In the genomic region with DNA sequence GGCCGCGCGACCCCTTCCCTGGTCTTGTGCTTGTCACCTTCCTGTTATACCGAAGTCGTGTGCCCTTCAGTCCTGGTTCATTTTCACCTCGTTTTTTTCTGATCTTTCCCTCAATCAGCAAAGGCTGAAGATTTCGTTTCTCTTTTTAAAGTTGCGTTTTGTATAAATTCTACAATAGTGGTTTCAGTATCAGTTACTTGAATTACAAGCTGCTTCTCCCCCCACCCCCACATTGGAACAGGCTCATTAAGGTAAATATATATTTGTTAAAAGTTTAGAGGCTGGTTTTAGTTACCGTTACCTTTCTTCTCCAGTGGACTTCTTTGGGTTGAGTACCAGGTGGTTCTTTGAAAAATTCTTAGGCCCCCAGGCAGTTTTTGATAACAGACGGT, we compare ENCODE assay signal across 8 cellular contexts. TPM values are rescaled to one million over a fixed set of nuclear protein-coding genes. Genes with fewer than 3 reads are reported as not detected.
DNase-seq lines count a peak whose midpoint lies in the region; ATAC-seq and TF ChIP-seq lines count a peak whose summit lies in the region.

No MANE protein-coding gene starts in this region.

- no peaks in the 10 kb centered on the region for H3K27me3 ChIP-seq in A673 (replicated peaks; ENCODE audit: insufficient read depth, low read depth, low read length, poor library complexity)
- no peaks in the 10 kb centered on the region for H3K27me3 ChIP-seq in left lung

- H3K4me1 ChIP-seq in A673 (ENCODE audit: insufficient read depth, low read length, poor library complexity, severe bottlenecking) = peaks cover 17% of the 10 kb centered on the region
- peaks cover 23 to 82% of the 10 kb centered on the region in 2 donors for H3K4me1 ChIP-seq in left lung

- TF ChIP-seq CTCF in A673 (conservative IDR thresholded peaks at IDR 0.05; ENCODE audit: low read depth, low read length) (no peak), left lung (IDR thresholded peaks at IDR 0.05) (no peak), type B pancreatic cell (conservative IDR thresholded peaks at IDR 0.05) (no peak)

- H3K4me3 ChIP-seq in A673 (ENCODE audit: low read depth, low read length, poor library complexity, severe bottlenecking) = peak overlapping the region; percentile 90
- peak overlapping the region; percentile 88 for H3K4me3 ChIP-seq in left lung

- CTCF ChIA-PET in A673 (lab: Charles Lee) = interaction anchor here (0.6 kb wide), 1 partner anchor 18 kb away, joined by 5 read pairs; no protein-coding TSS in a partner anchor

- H3K4me3 Mint-ChIP-seq in type B pancreatic cell = peak overlapping the region; percentile 93

- no TSS peak for BruUV-seq in A673 (replicated peaks; lab: Mats Ljungman, UMichigan)

- peak; percentile 12 for ATAC-seq in GM21528 (IDR thresholded peaks at IDR 0.05; ENCODE audit: low FRiP score, unreplicated experiment)
- ATAC-seq in activated naive CD4-positive, alpha-beta T cell treated with anti-CD3 and anti-CD28 coated beads, Interleukin-2, amount 50 U/mL, for 72 hours = no peak
- no peak for ATAC-seq in left lung

- H3K9me3 ChIP-seq in A673 (ENCODE audit: low read depth, low read length, poor library complexity, severe bottlenecking) (no peaks in the 10 kb centered on the region), left lung (no peaks in the 10 kb centered on the region)

- DNase-seq in A673 (ENCODE audit: low spot score) (no peak), left lung (no peak), type B pancreatic cell (ENCODE audit: extremely low spot score, unreplicated experiment) (no peak), NOMO-1 treated with dmso at 0.1 percent for 144 hours (lab: John Stamatoyannopoulos, UW; ENCODE audit: unreplicated experiment) (no peak), iPS-NIHi11 (ENCODE audit: low spot score) (no peak), GDM1 (lab: John Stamatoyannopoulos, UW) (no peak)
- DNase-seq in activated naive CD4-positive, alpha-beta T cell treated with anti-CD3 and anti-CD28 coated beads, Interleukin-2, amount 50 U/mL, for 72 hours (ENCODE audit: low spot score in 2 of 2) = no peak

- H3K27ac ChIP-seq in A673 (ENCODE audit: low read depth, low read length, poor library complexity, severe bottlenecking) = peak overlapping the region; percentile 99
- H3K27ac ChIP-seq in left lung = peak overlapping the region; percentile 99

- H3K9me3 Mint-ChIP-seq in activated naive CD4-positive, alpha-beta T cell treated with anti-CD3 and anti-CD28 coated beads, Interleukin-2, amount 50 U/mL, for 72 hours = no peaks in the 10 kb centered on the region
- no peaks in the 10 kb centered on the region for H3K9me3 Mint-ChIP-seq in type B pancreatic cell

- no peaks in the 10 kb centered on the region for H3K27me3 Mint-ChIP-seq in type B pancreatic cell

- peaks cover 29% of the 10 kb centered on the region for H3K4me1 Mint-ChIP-seq in type B pancreatic cell (ENCODE audit: unreplicated experiment)

- intact Hi-C loops in A673 (cut with micrococcal nuclease; ENCODE audit: unreplicated experiment) (loop anchor here (5.0 kb wide), 1 partner anchor 79 kb away; no protein-coding TSS in a partner anchor), left lung (cut with DNase I) (loop anchor here in 1 of 2 donors (5.0 kb wide), 1 partner anchor 89 kb away; no protein-coding TSS in a partner anchor)

- peaks cover 9 to 11% of the 10 kb centered on the region in 2 donors for H3K36me3 Mint-ChIP-seq in activated naive CD4-positive, alpha-beta T cell treated with anti-CD3 and anti-CD28 coated beads, Interleukin-2, amount 50 U/mL, for 72 hours
- peaks cover 13% of the 10 kb centered on the region for H3K36me3 Mint-ChIP-seq in type B pancreatic cell

- peaks cover 22% of the 10 kb centered on the region for H3K36me3 ChIP-seq in A673 (ENCODE audit: insufficient read depth, low read length, poor library complexity, severe bottlenecking)
- H3K36me3 ChIP-seq in left lung = peaks cover 0 to 26% of the 10 kb centered on the region in 2 donors

- POLR2A ChIA-PET in A673 (lab: Charles Lee; ENCODE audit: low non-redundant PET) = no interaction called here

- peak overlapping the region; percentile 95 to 98 for H3K27ac Mint-ChIP-seq in activated naive CD4-positive, alpha-beta T cell treated with anti-CD3 and anti-CD28 coated beads, Interleukin-2, amount 50 U/mL, for 72 hours
- H3K27ac Mint-ChIP-seq in type B pancreatic cell = peak overlapping the region; percentile 88

RNA-seq across cellular contexts. Expression of a gene that starts 0.9 kb away (rescaled TPM):
- total RNA-seq in A673 (2021) = 324 and 331 TPM in 2 replicates
- 100 to 1,000 TPM; 231 to 304 TPM for total RNA-seq in activated naive CD4-positive, alpha-beta T cell treated with anti-CD3 and anti-CD28 coated beads, Interleukin-2, amount 50 U/mL, for 72 hours
- total RNA-seq in left lung = 100 to 1,000 TPM; 166 to 177 TPM
- total RNA-seq in type B pancreatic cell (ENCODE audit: low replicate concordance) = 176 and 208 TPM in 2 replicates
